ENCODE assay signal across 8 cellular contexts in the genomic region with DNA sequence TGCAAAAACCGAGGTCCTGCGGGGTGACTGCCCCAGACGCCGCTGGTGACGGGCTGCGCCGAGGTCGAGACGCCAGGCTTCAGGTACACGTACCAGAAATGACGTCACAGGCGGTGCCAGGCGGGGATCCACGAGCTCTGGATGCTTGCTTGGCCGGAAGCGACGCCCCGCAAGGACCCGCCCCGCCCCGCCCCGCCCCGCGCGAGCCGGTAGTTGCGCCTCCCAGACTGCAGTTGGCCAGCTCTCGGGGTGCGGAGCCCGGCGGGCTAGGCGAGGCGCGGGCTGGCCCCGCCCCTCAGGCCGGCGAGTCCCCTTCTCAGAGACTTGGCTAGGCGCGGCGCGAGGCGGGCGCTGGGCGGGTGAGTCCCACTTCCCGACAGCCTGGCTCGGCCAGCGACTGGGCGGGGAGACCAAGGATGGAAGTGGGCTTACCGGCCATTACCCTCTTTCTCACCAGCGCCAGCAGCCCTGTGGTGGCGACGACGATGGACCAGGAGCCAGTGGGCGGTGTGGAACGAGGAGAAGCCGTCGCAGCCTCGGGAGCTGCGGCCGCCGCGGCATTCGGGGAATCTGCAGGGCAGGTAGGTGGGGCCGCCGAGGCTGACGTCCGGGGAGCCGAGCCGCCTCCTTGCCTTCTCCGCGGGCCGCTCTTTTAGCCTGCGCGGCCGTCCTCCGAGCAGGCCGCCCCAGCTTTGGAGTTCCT. TPM values are rescaled to one million over a fixed set of nuclear protein-coding genes. Genes with fewer than 3 reads are reported as not detected.
DNase-seq lines count a peak whose midpoint lies in the region; ATAC-seq, FAIRE-seq and TF ChIP-seq lines count a peak whose summit lies in the region.

A gene with protein sequence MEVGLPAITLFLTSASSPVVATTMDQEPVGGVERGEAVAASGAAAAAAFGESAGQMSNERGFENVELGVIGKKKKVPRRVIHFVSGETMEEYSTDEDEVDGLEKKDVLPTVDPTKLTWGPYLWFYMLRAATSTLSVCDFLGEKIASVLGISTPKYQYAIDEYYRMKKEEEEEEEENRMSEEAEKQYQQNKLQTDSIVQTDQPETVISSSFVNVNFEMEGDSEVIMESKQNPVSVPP (plus strand): TSS at position 225 of the 703 bp plus-strand sequence. CDS start 192 bp downstream, at position 417.

- peak; percentile 89 for DNase-seq in D721Med (ENCODE audit: insufficient read length, low spot score)
- DNase-seq in HuH-7 (ENCODE audit: low spot score): peak; percentile 88
- DNase-seq in activated CD8-positive, alpha-beta memory T cell treated with anti-CD3 and anti-CD28 coated beads, Interleukin-2, amount 50 U/mL, for 4 hours: peak; percentile 98
- DNase-seq in stimulated activated CD8-positive, alpha-beta memory T cell treated with anti-CD3 and anti-CD28 coated beads, Interleukin-15, amount 100 ng/mL, for 24 hours (ENCODE audit: low read depth): peak; percentile 96

- no peaks in the 10 kb centered on the region for H3K27me3 ChIP-seq in OCI-LY1 (ENCODE audit: insufficient read depth, low read length)

- WGBS in mesodermal cell (ENCODE audit: insufficient coverage in 2 of 2), 2 experiments: 0% methylated on average over 43 to 73 of the region's 77 CpGs

- 0 out of 2 replicates have a peak, but pooled peaks cover 3% of the 10 kb centered on the region for H3F3A ChIP-seq in OCI-LY1 (ENCODE audit: insufficient read depth, low read length)

- H3K4me1 ChIP-seq in OCI-LY1 (ENCODE audit: insufficient read depth, low read length, severe bottlenecking): peaks cover 18% of the 10 kb centered on the region
- H3K4me1 ChIP-seq in mesodermal cell (ENCODE audit: control insufficient read depth, insufficient read depth, low read length, poor library complexity, severe bottlenecking): no peaks in the 10 kb centered on the region

- H3K27ac ChIP-seq in OCI-LY1 (ENCODE audit: low read depth, low read length, poor library complexity, severe bottlenecking): peak within 1 kb of the TSS; percentile 68
- peak within 1 kb of the TSS; percentile 94 for H3K27ac ChIP-seq in mesodermal cell (ENCODE audit: low read depth, low read length, severe bottlenecking)

- in situ Hi-C loops in endometrial microvascular endothelial cells (cut with HindIII; ENCODE audit: inconsistent ontology term, low pct_unique_long_range_greater_than_20kb, low sequenced_read_pairs): no loop called here

- ATAC-seq in GM21526 (IDR thresholded peaks at IDR 0.05; ENCODE audit: low FRiP score, unreplicated experiment): peak; percentile 87

- H4K20me1 ChIP-seq in OCI-LY1 (ENCODE audit: insufficient read depth, low read length): no peaks in the 10 kb centered on the region

- H3K4me2 ChIP-seq in OCI-LY1 (ENCODE audit: low read length): peak within 1 kb of the TSS; percentile 85

- H3K36me3 ChIP-seq in OCI-LY1 (ENCODE audit: insufficient read depth, low read length) (no peaks in the 10 kb centered on the region), mesodermal cell (ENCODE audit: control insufficient read depth, insufficient read depth, low read length) (peaks cover 12% of the 10 kb centered on the region)

- no peaks in the 10 kb centered on the region for H3K9me2 ChIP-seq in OCI-LY1 (ENCODE audit: low read depth, low read length)

- H2AFZ ChIP-seq in OCI-LY1 (ENCODE audit: low read length): peak within 1 kb of the TSS; percentile 7; the same call in 1 of the 2 replicates

- no peak for TF ChIP-seq CTCF in D721Med (IDR thresholded peaks at IDR 0.05; ENCODE audit: insufficient read depth, missing control alignments)
- TF ChIP-seq CTCF in OCI-LY1 (IDR thresholded peaks at IDR 0.05; ENCODE audit: low read length): no peak

- peak within 1 kb of the TSS; percentile 75 for H3K9ac ChIP-seq in OCI-LY1 (ENCODE audit: low read length)

- H3K4me3 ChIP-seq in OCI-LY1 (ENCODE audit: low read depth, low read length, poor library complexity, severe bottlenecking): peak within 1 kb of the TSS; percentile 73
- H3K4me3 ChIP-seq in mesodermal cell (ENCODE audit: extremely low read depth, insufficient read depth, low read length, poor library complexity, severe bottlenecking): peak within 1 kb of the TSS; percentile 95

- H3K79me2 ChIP-seq in OCI-LY1 (ENCODE audit: insufficient read depth, low read length): no peaks in the 10 kb centered on the region

- H3K9me3 ChIP-seq in OCI-LY1 (ENCODE audit: low read length) (no peaks in the 10 kb centered on the region), mesodermal cell (ENCODE audit: control insufficient read depth, low read length) (no peaks in the 10 kb centered on the region)

- no peak for FAIRE-seq in D721Med (lab: Jason Lieb, UNC)

RNA-seq across cellular contexts. Expression of the gene that starts here (rescaled TPM):
- 48.3 TPM for total RNA-seq in endometrial microvascular endothelial cells (ENCODE audit: inconsistent ontology term)
- polyA plus RNA-seq in mesodermal cell (2013, experiment 1 of 2): 43.0 TPM
- 50.1 TPM for polyA plus RNA-seq in mesodermal cell (2013, experiment 2 of 2)

Comparison
In these comparisons a context has a peak if more than half of its experiments do, and no peak if none do; other contexts are left out.
1. Peak in every context shown above with its lines: DNase-seq, ATAC-seq, H3K4me3 ChIP-seq and H3K27ac ChIP-seq.